In genomic region chr1:225750420-225750819, GRCh38 we compare ENCODE assay signal across 23 cellular contexts.
"Had no signal": no experiment of that assay in that cellular context is flagged by ENCODE, and none has a peak within 500 bp of the region (broad histone marks: within the 10 kb centered on the region; RNA-seq: fewer than 3 reads in every experiment).

No MANE protein-coding gene starts in this region.

- H3K4me3 ChIP-seq: breast epithelium, colonic mucosa, dorsolateral prefrontal cortex, esophagus muscularis mucosa, left ventricle myocardium inferior, pancreas, sigmoid colon, thoracic aorta had no signal

- H3K4me1 ChIP-seq: colonic mucosa had no signal

- H3K27me3 ChIP-seq: breast epithelium, colonic mucosa, dorsolateral prefrontal cortex, esophagus muscularis mucosa, pancreas, sigmoid colon had no signal

- ATAC-seq: activated T-cell treated with anti-CD3 and anti-CD28 coated beads, Interleukin-2, amount 50 U/mL, for 72 hours; effector memory CD8-positive, alpha-beta T cell; pancreas had no signal

- H3K36me3 ChIP-seq: breast epithelium, colonic mucosa, esophagus muscularis mucosa, left ventricle myocardium inferior, pancreas, sigmoid colon, thoracic aorta had no signal

- DNase-seq: activated B cell treated with CpG ODN at 0.5 μM for 24 hours; activated CD4-positive, alpha-beta memory T cell treated with anti-CD3 and anti-CD28 coated beads, Interleukin-2, amount 10 ng/mL, durations not matched to agents 7 days and 5 days; activated CD4-positive, alpha-beta T cell treated with anti-CD3 and anti-CD28 coated beads for 4 hours; activated effector memory CD4-positive, alpha-beta T cell treated with Interleukin-2 at 50 U/mL for 16 hours; activated naive CD4-positive, alpha-beta T cell treated with anti-CD3 and anti-CD28 coated beads for 36 hours; activated naive CD8-positive, alpha-beta T cell treated with anti-CD3 and anti-CD28 coated beads, Interleukin-2, amount 10 ng/mL, durations not matched to agents 7 days and 5 days; activated T-cell treated with anti-CD3 and anti-CD28 coated beads, Interleukin-2, amount 50 U/mL, for 72 hours; amniotic stem cell; colonic mucosa; effector memory CD8-positive, alpha-beta T cell; hippocampal formation; left ventricle myocardium inferior; mammary epithelial cell; midbrain; pancreas; sigmoid colon; stimulated activated CD4-positive, alpha-beta T cell treated with anti-CD3 and anti-CD28 coated beads, Interleukin-4, amount 100 ng/mL, for 1 hour; stimulated activated naive CD4-positive, alpha-beta T cell treated with Interleukin-2 at 50 U/mL for 16 hours; T-helper 9 cell had no signal

- H3K9me3 ChIP-seq: breast epithelium, colonic mucosa, esophagus muscularis mucosa, left ventricle myocardium inferior, pancreas, sigmoid colon, thoracic aorta had no signal

- H3K27ac ChIP-seq: colonic mucosa, dorsolateral prefrontal cortex, esophagus muscularis mucosa, left ventricle myocardium inferior, pancreas, sigmoid colon, thoracic aorta had no signal
